23 cellular contexts compared by ENCODE assay signal in genomic region chr20:63945031-63945658, GRCh38. TPM values are rescaled to one million over a fixed set of nuclear protein-coding genes. Genes with fewer than 3 reads are reported as not detected.
DNase-seq lines count a peak whose midpoint lies in the region; ATAC-seq, FAIRE-seq and TF ChIP-seq lines count a peak whose summit lies in the region.
"Had no signal": no experiment of that assay in that cellular context is flagged by ENCODE, and none has a peak within 500 bp of the region (broad histone marks: within the 10 kb centered on the region; RNA-seq: fewer than 3 reads in every experiment).

No MANE protein-coding gene starts in this region.

- H3K27ac ChIP-seq in right cardiac atrium (ENCODE audit: low read length) (no peak overlapping the region), psoas muscle (peak overlapping the region; percentile 36), small intestine (ENCODE audit: low read depth in 1 of 2, low read length in 1 of 2) (no peak overlapping the region)
- H3K27ac ChIP-seq: C4-2B, SJCRH30 had no signal

- TF ChIP-seq CTCF in activated CD8-positive, alpha-beta T cell treated with anti-CD3 and anti-CD28 coated beads for 36 hours (IDR thresholded peaks at IDR 0.05) = no peak
- TF ChIP-seq CTCF in Caco-2 (IDR thresholded peaks at IDR 0.05; ENCODE audit: insufficient read depth in 1 of 2, low read depth in 1 of 2, low read length in 1 of 2, severe bottlenecking in 1 of 2, unreplicated experiment in 1 of 2) = no peak
- no peak for TF ChIP-seq CTCF in psoas muscle (IDR thresholded peaks at IDR 0.05)

- CTCF ChIA-PET in activated CD8-positive, alpha-beta T cell treated with anti-CD3 and anti-CD28 coated beads, Interleukin-2, amount 10 ng/mL, durations not matched to agents 7 days and 5 days (lab: Charles Lee) = interaction anchor here (1.1 kb wide), 1 partner anchor 112 kb away, joined by 3 read pairs; no protein-coding TSS in a partner anchor
- CTCF ChIA-PET in activated CD8-positive, alpha-beta T cell treated with anti-CD3 and anti-CD28 coated beads for 36 hours (lab: Charles Lee) = no interaction called here
- CTCF ChIA-PET in Caco-2 (lab: Charles Lee) = no interaction called here

- no peak overlapping the region for H3K4me3 ChIP-seq in Caco-2 (ENCODE audit: low read depth, low read length)
- H3K4me3 ChIP-seq in right cardiac atrium (ENCODE audit: low read length) = no peak overlapping the region
- no peak overlapping the region for H3K4me3 ChIP-seq in psoas muscle
- no peak overlapping the region for H3K4me3 ChIP-seq in small intestine (ENCODE audit: low read depth in 1 of 2, low read length in 2 of 2)
- H3K4me3 ChIP-seq: GM23338, Peyer's patch, SJCRH30 had no signal

- intact Hi-C loops in activated CD8-positive, alpha-beta T cell treated with anti-CD3 and anti-CD28 coated beads for 36 hours (cut with micrococcal nuclease) = no loop called here
- intact Hi-C loops in Caco-2 (cut with micrococcal nuclease; ENCODE audit: unreplicated experiment) = no loop called here
- intact Hi-C loops in right cardiac atrium (cut with DNase I) = no loop called here
- intact Hi-C loops in psoas muscle (cut with DNase I) = no loop called here

- BruUV-seq in Caco-2 (replicated peaks; lab: Mats Ljungman, UMichigan) = no TSS peak

- H3K36me3 ChIP-seq in Caco-2 (ENCODE audit: control insufficient read depth, insufficient read depth, low read length) (peaks cover 21% of the 10 kb centered on the region), psoas muscle (ENCODE audit: insufficient read depth in 1 of 2, low read depth in 1 of 2) (peaks cover 5 to 52% of the 10 kb centered on the region in 2 donors), small intestine (ENCODE audit: control insufficient read depth in 2 of 2, insufficient read depth in 2 of 2, low read length in 2 of 2) (peaks cover 10 to 33% of the 10 kb centered on the region in 2 donors)

- 84% methylated on average over 17 of the region's 17 CpGs for WGBS in right cardiac atrium
- 75 to 84% (median 81%) methylated on average over 17 of the region's 17 CpGs for WGBS in psoas muscle, 3 donors
- WGBS in small intestine, 3 donors = 92 to 93% (median 93%) methylated on average over 15 to 17 of the region's 17 CpGs

- H3K27me3 Mint-ChIP-seq in activated CD8-positive, alpha-beta T cell treated with anti-CD3 and anti-CD28 coated beads, Interleukin-2, amount 10 ng/mL, durations not matched to agents 7 days and 5 days (ENCODE audit: low read depth) = no peaks in the 10 kb centered on the region
- no peaks in the 10 kb centered on the region for H3K27me3 Mint-ChIP-seq in activated CD8-positive, alpha-beta T cell treated with anti-CD3 and anti-CD28 coated beads for 36 hours
- H3K27me3 Mint-ChIP-seq in Caco-2 (ENCODE audit: insufficient read depth, unreplicated experiment) = peaks cover 3% of the 10 kb centered on the region

- ATAC-seq in activated CD8-positive, alpha-beta T cell treated with anti-CD3 and anti-CD28 coated beads, Interleukin-2, amount 10 ng/mL, durations not matched to agents 7 days and 5 days = no peak
- ATAC-seq in activated CD8-positive, alpha-beta T cell treated with anti-CD3 and anti-CD28 coated beads for 36 hours = no peak
- ATAC-seq in right cardiac atrium = no peak
- no peak for ATAC-seq in psoas muscle
- no peak for ATAC-seq in GM18502 (IDR thresholded peaks at IDR 0.05; ENCODE audit: poor library complexity, unreplicated experiment)
- ATAC-seq: GM23338 had no signal

- peaks cover 25% of the 10 kb centered on the region for H3K36me3 Mint-ChIP-seq in activated CD8-positive, alpha-beta T cell treated with anti-CD3 and anti-CD28 coated beads, Interleukin-2, amount 10 ng/mL, durations not matched to agents 7 days and 5 days (ENCODE audit: low read depth)
- H3K36me3 Mint-ChIP-seq in activated CD8-positive, alpha-beta T cell treated with anti-CD3 and anti-CD28 coated beads for 36 hours (ENCODE audit: low read depth) = peaks cover 12% of the 10 kb centered on the region
- peaks cover 92% of the 10 kb centered on the region for H3K36me3 Mint-ChIP-seq in Caco-2 (ENCODE audit: insufficient read depth, unreplicated experiment)

- H3K9me3 ChIP-seq in Caco-2 (0 out of 2 replicates have a peak, but pooled peaks cover 4% of the 10 kb centered on the region), right cardiac atrium (ENCODE audit: control insufficient read depth, low read length) (no peaks in the 10 kb centered on the region), psoas muscle (no peaks in the 10 kb centered on the region), small intestine (ENCODE audit: control insufficient read depth, low read depth) (no peaks in the 10 kb centered on the region)
- H3K9me3 ChIP-seq: Peyer's patch, SJCRH30 had no signal

- H3K27me3 ChIP-seq in Caco-2 (replicated peaks; ENCODE audit: control insufficient read depth, insufficient read depth, low read length) = no peaks in the 10 kb centered on the region
- no peaks in the 10 kb centered on the region for H3K27me3 ChIP-seq in right cardiac atrium (ENCODE audit: control insufficient read depth, insufficient read depth)
- no peaks in the 10 kb centered on the region for H3K27me3 ChIP-seq in psoas muscle (ENCODE audit: insufficient read depth in 3 of 3, low read length in 2 of 3)
- H3K27me3 ChIP-seq in small intestine (ENCODE audit: control insufficient read depth in 2 of 2, insufficient read depth in 2 of 2, low read length in 2 of 2) = no peaks in the 10 kb centered on the region
- H3K27me3 ChIP-seq: Peyer's patch, SJCRH30 had no signal

- no peak overlapping the region for H3K4me3 Mint-ChIP-seq in activated CD8-positive, alpha-beta T cell treated with anti-CD3 and anti-CD28 coated beads, Interleukin-2, amount 10 ng/mL, durations not matched to agents 7 days and 5 days
- no peak overlapping the region for H3K4me3 Mint-ChIP-seq in activated CD8-positive, alpha-beta T cell treated with anti-CD3 and anti-CD28 coated beads for 36 hours
- H3K4me3 Mint-ChIP-seq in Caco-2 (ENCODE audit: unreplicated experiment) = no peak overlapping the region
- H3K4me3 Mint-ChIP-seq: GM23338 had no signal

- no peak for DNase-seq in activated CD8-positive, alpha-beta T cell treated with anti-CD3 and anti-CD28 coated beads, Interleukin-2, amount 10 ng/mL, durations not matched to agents 7 days and 5 days
- DNase-seq in activated CD8-positive, alpha-beta T cell treated with anti-CD3 and anti-CD28 coated beads for 36 hours = no peak
- DNase-seq in Caco-2 = no peak
- DNase-seq in right cardiac atrium = peak in 2 of 3 donors; percentile 39 to 53
- no peak for DNase-seq in psoas muscle
- DNase-seq in small intestine = no peak
- DNase-seq in GM19240 (ENCODE audit: insufficient read length, low spot score) = no peak
- DNase-seq: DMS79 treated with DMSO at 0.1 percent for 48 hours, KBM-7, NCI-H1048, NCI-H146, NCI-H2081 treated with DMSO at 0.1 percent for 48 hours, NCI-H524, Peyer's patch, SJCRH30 had no signal

- H3K4me1 Mint-ChIP-seq in activated CD8-positive, alpha-beta T cell treated with anti-CD3 and anti-CD28 coated beads, Interleukin-2, amount 10 ng/mL, durations not matched to agents 7 days and 5 days (ENCODE audit: low read depth) = peaks cover 50% of the 10 kb centered on the region
- H3K4me1 Mint-ChIP-seq in activated CD8-positive, alpha-beta T cell treated with anti-CD3 and anti-CD28 coated beads for 36 hours (ENCODE audit: low read depth) = peaks cover 42% of the 10 kb centered on the region
- peaks cover 38% of the 10 kb centered on the region for H3K4me1 Mint-ChIP-seq in Caco-2 (ENCODE audit: low read depth, unreplicated experiment)

- H3K4me1 ChIP-seq in Caco-2 = peaks cover 9% of the 10 kb centered on the region; the same call in 1 of the 2 replicates
- peaks cover 8% of the 10 kb centered on the region for H3K4me1 ChIP-seq in right cardiac atrium (ENCODE audit: control insufficient read depth, insufficient read depth, low read length)
- peaks cover 54% of the 10 kb centered on the region for H3K4me1 ChIP-seq in psoas muscle
- peaks cover 5% of the 10 kb centered on the region in 2 donors for H3K4me1 ChIP-seq in small intestine (ENCODE audit: control insufficient read depth in 2 of 2, insufficient read depth in 1 of 2, low read depth in 1 of 2, low read length in 1 of 2)

- H3K9me3 Mint-ChIP-seq in activated CD8-positive, alpha-beta T cell treated with anti-CD3 and anti-CD28 coated beads, Interleukin-2, amount 10 ng/mL, durations not matched to agents 7 days and 5 days (ENCODE audit: insufficient read depth) = no peaks in the 10 kb centered on the region
- H3K9me3 Mint-ChIP-seq in activated CD8-positive, alpha-beta T cell treated with anti-CD3 and anti-CD28 coated beads for 36 hours = peaks cover 2% of the 10 kb centered on the region
- H3K9me3 Mint-ChIP-seq in Caco-2 (ENCODE audit: unreplicated experiment) = no peaks in the 10 kb centered on the region

- H3K27ac Mint-ChIP-seq in activated CD8-positive, alpha-beta T cell treated with anti-CD3 and anti-CD28 coated beads, Interleukin-2, amount 10 ng/mL, durations not matched to agents 7 days and 5 days = peak overlapping the region; percentile 46
- H3K27ac Mint-ChIP-seq in activated CD8-positive, alpha-beta T cell treated with anti-CD3 and anti-CD28 coated beads for 36 hours = no peak overlapping the region
- peak overlapping the region; percentile 64 for H3K27ac Mint-ChIP-seq in Caco-2 (ENCODE audit: unreplicated experiment)
- H3K27ac Mint-ChIP-seq: GM23338 had no signal

- FAIRE-seq in small intestine (lab: Jason Lieb, UNC) = no peak
- FAIRE-seq: D721Med, G401.6, GM12891, GM19239 had no signal

- POLR2A ChIA-PET in activated CD8-positive, alpha-beta T cell treated with anti-CD3 and anti-CD28 coated beads, Interleukin-2, amount 10 ng/mL, durations not matched to agents 7 days and 5 days (lab: Charles Lee) = no interaction called here
- POLR2A ChIA-PET in activated CD8-positive, alpha-beta T cell treated with anti-CD3 and anti-CD28 coated beads for 36 hours (lab: Charles Lee) = no interaction called here
- POLR2A ChIA-PET in Caco-2 (lab: Charles Lee) = no interaction called here

RNA-seq across cellular contexts. Expression of gene UCKL1, which starts 11.1 kb away (rescaled TPM):
- 10 to 100 TPM; 41.1 to 45.4 TPM for total RNA-seq in activated CD8-positive, alpha-beta T cell treated with anti-CD3 and anti-CD28 coated beads, Interleukin-2, amount 10 ng/mL, durations not matched to agents 7 days and 5 days
- 10 to 100 TPM; 31.5 to 32.6 TPM for total RNA-seq in activated CD8-positive, alpha-beta T cell treated with anti-CD3 and anti-CD28 coated beads for 36 hours
- 101 and 113 TPM in 2 replicates for total RNA-seq in Caco-2 (2022)
- total RNA-seq in right cardiac atrium = 10 to 100 TPM; 35.5 to 47.0 (median 44.0) TPM
- 36.5 TPM for polyA plus RNA-seq in right cardiac atrium
- total RNA-seq in psoas muscle = 10 to 100 TPM; 23.2 to 37.0 (median 35.5) TPM
- polyA plus RNA-seq in psoas muscle = 10 to 100 TPM; 22.9 to 42.4 (median 40.5) TPM
- 100 to 1,000 TPM in 1 of 3 donors, 10 to 100 TPM in 2; 47.1 to 131 (median 81.1) TPM for polyA plus RNA-seq in small intestine

RNA-seq across cellular contexts. Expression of gene ZNF512B, which starts 24.6 kb away (rescaled TPM):
- total RNA-seq in activated CD8-positive, alpha-beta T cell treated with anti-CD3 and anti-CD28 coated beads, Interleukin-2, amount 10 ng/mL, durations not matched to agents 7 days and 5 days = 10 to 100 TPM; 12.0 to 12.1 TPM
- 1 to 10 TPM; 7.5 to 8.6 TPM for total RNA-seq in activated CD8-positive, alpha-beta T cell treated with anti-CD3 and anti-CD28 coated beads for 36 hours
- total RNA-seq in Caco-2 (2022) (40.0 and 47.9 TPM in 2 replicates), right cardiac atrium (10 to 100 TPM; 12.3 to 16.1 (median 13.6) TPM), psoas muscle (10 to 100 TPM in 3 of 4 donors, 1 to 10 TPM in 1; 10.0 to 14.4 (median 12.4) TPM)
- polyA plus RNA-seq in right cardiac atrium (9.8 TPM), psoas muscle (1 to 10 TPM; 3.3 to 9.1 (median 5.6) TPM), small intestine (1 to 10 TPM; 2.5 to 4.3 (median 3.0) TPM)

RNA-seq across cellular contexts. Expression of gene SAMD10, which starts 34.3 kb away (rescaled TPM):
- 10 to 100 TPM; 12.0 to 12.5 TPM for total RNA-seq in activated CD8-positive, alpha-beta T cell treated with anti-CD3 and anti-CD28 coated beads, Interleukin-2, amount 10 ng/mL, durations not matched to agents 7 days and 5 days
- total RNA-seq in activated CD8-positive, alpha-beta T cell treated with anti-CD3 and anti-CD28 coated beads for 36 hours = 10 to 100 TPM; 17.4 to 17.5 TPM
- total RNA-seq in Caco-2 (2022) (13.4 and 13.6 TPM in 2 replicates), right cardiac atrium (1 to 10 TPM; 3.3 to 4.9 (median 3.8) TPM), psoas muscle (under 1 TPM; 0.32 to 0.84 (median 0.55) TPM)
- polyA plus RNA-seq in right cardiac atrium (4.8 TPM), psoas muscle (1 to 10 TPM in 1 of 3 donors, under 1 TPM in 2; 0.44 to 5.5 (median 0.92) TPM), small intestine (1 to 10 TPM; 3.6 to 7.3 (median 5.8) TPM)
- total RNA-seq: A172, SJCRH30 had no signal

RNA-seq across cellular contexts. Expression of gene PRPF6, which starts 35.8 kb away (rescaled TPM):
- 10 to 100 TPM; 64.7 to 68.3 TPM for total RNA-seq in activated CD8-positive, alpha-beta T cell treated with anti-CD3 and anti-CD28 coated beads, Interleukin-2, amount 10 ng/mL, durations not matched to agents 7 days and 5 days
- total RNA-seq in activated CD8-positive, alpha-beta T cell treated with anti-CD3 and anti-CD28 coated beads for 36 hours = 10 to 100 TPM; 53.0 to 55.5 TPM
- total RNA-seq in Caco-2 (2022) (176 and 181 TPM in 2 replicates), right cardiac atrium (10 to 100 TPM; 42.5 to 44.7 (median 43.5) TPM), psoas muscle (10 to 100 TPM; 51.0 to 63.1 (median 59.8) TPM)
- polyA plus RNA-seq in right cardiac atrium (29.6 TPM), psoas muscle (10 to 100 TPM; 38.8 to 75.4 (median 52.5) TPM), small intestine (10 to 100 TPM; 35.3 to 48.6 (median 47.5) TPM)

RNA-seq across cellular contexts. Expression of gene DNAJC5, which starts 50.2 kb away (rescaled TPM):
- 10 to 100 TPM; 47.3 to 48.1 TPM for total RNA-seq in activated CD8-positive, alpha-beta T cell treated with anti-CD3 and anti-CD28 coated beads, Interleukin-2, amount 10 ng/mL, durations not matched to agents 7 days and 5 days
- 10 to 100 TPM; 32.2 to 32.5 TPM for total RNA-seq in activated CD8-positive, alpha-beta T cell treated with anti-CD3 and anti-CD28 coated beads for 36 hours
- 117 and 124 TPM in 2 replicates for total RNA-seq in Caco-2 (2022)
- total RNA-seq in right cardiac atrium = 10 to 100 TPM; 43.1 to 51.0 (median 49.9) TPM
- 32.2 TPM for polyA plus RNA-seq in right cardiac atrium
- 10 to 100 TPM; 20.4 to 27.3 (median 23.3) TPM for total RNA-seq in psoas muscle
- polyA plus RNA-seq in psoas muscle = 10 to 100 TPM; 13.1 to 33.6 (median 19.7) TPM
- 10 to 100 TPM; 37.0 to 52.3 (median 43.7) TPM for polyA plus RNA-seq in small intestine

Comparison
In these comparisons a context has a peak if more than half of its experiments do, and no peak if none do; other contexts are left out.
1. DNase-seq: peak in right cardiac atrium (2 of 3); none in activated CD8-positive, alpha-beta T cell treated with anti-CD3 and anti-CD28 coated beads, Interleukin-2, amount 10 ng/mL, durations not matched to agents 7 days and 5 days (single experiment), activated CD8-positive, alpha-beta T cell treated with anti-CD3 and anti-CD28 coated beads for 36 hours (single experiment), Caco-2 (0 of 2), psoas muscle (0 of 2), small intestine (single experiment) and GM19240 (single experiment).